Comparison of ENCODE assay signal across 8 cellular contexts in the genomic region with DNA sequence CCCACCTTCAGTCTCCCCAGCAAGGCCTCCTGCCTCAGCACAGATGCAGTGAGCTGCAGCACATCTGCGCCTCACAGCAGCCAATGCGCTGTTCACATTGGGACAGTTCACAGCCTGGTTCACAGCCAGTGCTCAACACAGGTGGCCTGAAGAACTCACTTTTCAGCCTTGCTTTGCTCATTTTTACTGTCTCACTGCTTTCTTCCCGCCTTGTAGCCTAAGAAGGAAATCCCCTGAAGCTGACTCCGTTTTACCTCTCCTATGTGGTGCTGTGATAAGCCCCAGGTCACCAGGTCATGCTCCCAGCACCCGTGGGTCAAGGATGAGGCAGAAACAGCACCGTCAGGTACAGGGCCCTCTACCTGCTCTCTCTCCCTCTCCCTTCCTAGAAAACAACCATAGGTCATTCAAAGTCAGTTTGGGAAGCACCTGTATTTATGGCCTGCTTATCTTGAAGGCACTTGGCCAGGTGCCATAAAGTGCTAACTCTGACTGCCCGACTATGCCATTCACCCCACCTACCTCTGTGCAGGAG. TPM values are rescaled to one million over a fixed set of nuclear protein-coding genes. Genes with fewer than 3 reads are reported as not detected.
DNase-seq lines count a peak whose midpoint lies in the region; ATAC-seq, FAIRE-seq and TF ChIP-seq lines count a peak whose summit lies in the region.

No MANE protein-coding gene starts in this region.

- no peak overlapping the region for H3K14ac ChIP-seq in neuronal stem cell (ENCODE audit: low read length)

- peak; percentile 16 for DNase-seq in GM12865 (ENCODE audit: low read depth)
- DNase-seq in neuronal stem cell (ENCODE audit: low spot score), result no peak
- no peak for DNase-seq in NK-92 treated with Interleukin-12 subunit alpha and Interleukin-12 subunit beta, amount 100 ng/mL, for 24 hours (lab: John Stamatoyannopoulos, UW)
- DNase-seq in H54 (ENCODE audit: insufficient read length, low spot score), result no peak
- DNase-seq in heart right ventricle, result no peak

- FAIRE-seq in H54 (lab: Jason Lieb, UNC), result no peak

- ATAC-seq in activated CD4-positive, CD25-positive, alpha-beta regulatory T cell treated with anti-CD3 and anti-CD28 coated beads, Interleukin-2, amount 50 U/mL, for 24 hours, result peak; percentile 42 to 47
- ATAC-seq in GM21786 (IDR thresholded peaks at IDR 0.05; ENCODE audit: unreplicated experiment) (no peak), heart right ventricle (no peak)

- no peak overlapping the region for H2BK15ac ChIP-seq in neuronal stem cell (ENCODE audit: low read length)

- no peak overlapping the region for H2AK5ac ChIP-seq in neuronal stem cell (ENCODE audit: low read depth, low read length)

- H3K27me3 ChIP-seq in duodenal mucosa (ENCODE audit: control insufficient read depth in 1 of 2, insufficient read depth in 2 of 2, low read length in 2 of 2), result no peaks in the 10 kb centered on the region
- H3K27me3 ChIP-seq in neuronal stem cell (ENCODE audit: control insufficient read depth in 3 of 3, insufficient read depth in 3 of 3, low read depth in 1 of 3, low read length in 3 of 3), result peaks cover 0 to 26% (median 21%) of the 10 kb centered on the region in 3 experiments
- H3K27me3 ChIP-seq in heart right ventricle, result peaks cover 0 to 50% (median 0%) of the 10 kb centered on the region in 7 donors

- H3K23ac ChIP-seq in neuronal stem cell (ENCODE audit: low read depth, low read length, poor library complexity), result peak overlapping the region; percentile 61

- no CpG with 5 or more reads among the region's 7 CpGs for WGBS in neuronal stem cell (ENCODE audit: extremely low coverage in 2 of 2, insufficient read length in 2 of 2, insufficient replicate concordance in 1 of 2), 2 donors
- 75 to 78% methylated on average over 7 of the region's 7 CpGs for WGBS in heart right ventricle, 2 donors

- H2BK12ac ChIP-seq in neuronal stem cell (ENCODE audit: low read length), result no peak overlapping the region

- H3K79me1 ChIP-seq in neuronal stem cell (ENCODE audit: low read depth, low read length), result no peaks in the 10 kb centered on the region

- H2BK120ac ChIP-seq in neuronal stem cell (ENCODE audit: low read depth, low read length), result no peak overlapping the region

- H3K4me3 ChIP-seq in GM12865 (ENCODE audit: low read depth, low read length) (no peak overlapping the region), duodenal mucosa (ENCODE audit: low read depth in 1 of 2, low read length in 2 of 2) (peak overlapping the region; percentile 72 to 82), neuronal stem cell (ENCODE audit: low read length in 2 of 2) (peak overlapping the region; percentile 7 to 19), heart right ventricle (peak overlapping the region in 3 of 10 donors; percentile 75 to 86 (median 76))

- H3K27ac ChIP-seq in duodenal mucosa (ENCODE audit: low read depth, low read length) (no peak overlapping the region), neuronal stem cell (replicated peaks; ENCODE audit: low read length) (no peak overlapping the region), heart right ventricle (no peak overlapping the region)

- no peak for TF ChIP-seq CTCF in GM12865 (IDR thresholded peaks at IDR 0.05; ENCODE audit: insufficient read depth, low read depth, low read length, missing control alignments)
- TF ChIP-seq CTCF in heart right ventricle (IDR thresholded peaks at IDR 0.05), result no peak

- H4K8ac ChIP-seq in neuronal stem cell (ENCODE audit: low read depth, low read length), result no peak overlapping the region

- H3K18ac ChIP-seq in neuronal stem cell (ENCODE audit: low read length), result no peak overlapping the region

- no peak overlapping the region for H2BK5ac ChIP-seq in neuronal stem cell (ENCODE audit: low read length)

- H3K4me1 ChIP-seq in duodenal mucosa (ENCODE audit: control insufficient read depth in 1 of 2, insufficient read depth in 2 of 2, low read length in 2 of 2) (peaks cover 39 to 50% of the 10 kb centered on the region in 2 donors), neuronal stem cell (ENCODE audit: control insufficient read depth in 2 of 2, insufficient read depth in 1 of 2, low read depth in 1 of 2, low read length in 2 of 2) (peaks cover 2 to 15% of the 10 kb centered on the region in 2 donors), heart right ventricle (peaks cover 0 to 40% (median 21%) of the 10 kb centered on the region in 9 donors)

- H3K4ac ChIP-seq in neuronal stem cell (ENCODE audit: low read length), result no peak overlapping the region

- no peak for TF ChIP-seq POLR2A in H54 (IDR thresholded peaks at IDR 0.05; ENCODE audit: low read depth, low read length)

- intact Hi-C loops in heart right ventricle (cut with DNase I), result loop anchor here in 2 of 10 donors (5.0 to 10.0 kb wide), 3 partner anchors 284 to 634 kb away; a partner anchor contains a TSS

- H3K9me3 ChIP-seq in duodenal mucosa (ENCODE audit: control insufficient read depth in 1 of 2, low read length in 2 of 2) (no peaks in the 10 kb centered on the region), neuronal stem cell (replicated peaks in 1 of 2; ENCODE audit: control insufficient read depth in 2 of 2, insufficient read depth in 1 of 2, low read depth in 1 of 2, low read length in 2 of 2) (no peaks in the 10 kb centered on the region), heart right ventricle (no peaks in the 10 kb centered on the region)

- H3K4me2 ChIP-seq in neuronal stem cell (ENCODE audit: insufficient read depth, low read length, poor library complexity, severe bottlenecking), result no peak overlapping the region

- H3K36me3 ChIP-seq in duodenal mucosa (ENCODE audit: control insufficient read depth in 1 of 2, insufficient read depth in 2 of 2, low read length in 2 of 2), result peaks cover 1 to 17% of the 10 kb centered on the region in 2 donors
- no peaks in the 10 kb centered on the region for H3K36me3 ChIP-seq in neuronal stem cell (replicated peaks in 1 of 2; ENCODE audit: control insufficient read depth in 2 of 2, insufficient read depth in 2 of 2, low read length in 2 of 2)
- peaks cover 0 to 7% (median 0%) of the 10 kb centered on the region in 9 donors for H3K36me3 ChIP-seq in heart right ventricle

- H2AFZ ChIP-seq in neuronal stem cell (ENCODE audit: low read length), result no peak overlapping the region

- H3K9ac ChIP-seq in duodenal mucosa (ENCODE audit: low read depth in 1 of 2, low read length in 2 of 2) (peak overlapping the region; percentile 4 to 87), neuronal stem cell (ENCODE audit: low read depth, low read length, poor library complexity) (no peak overlapping the region)

- no peak overlapping the region for H4K91ac ChIP-seq in neuronal stem cell (ENCODE audit: low read depth, low read length, poor library complexity)

RNA-seq across cellular contexts. Expression of a gene that starts 1.1 kb away (rescaled TPM):
- 0.36 TPM for polyA plus RNA-seq in neuronal stem cell (2013, experiment 1 of 2)
- 0.33 TPM for polyA plus RNA-seq in neuronal stem cell (2013, experiment 2 of 2)
- under 1 TPM; 0.13 to 0.58 (median 0.33) TPM for total RNA-seq in heart right ventricle
- under 1 TPM; 0.09 to 0.22 TPM for polyA plus RNA-seq in heart right ventricle

Comparison
In these comparisons a context has a peak if more than half of its experiments do, and no peak if none do; other contexts are left out.
1. ATAC-seq: peak in activated CD4-positive, CD25-positive, alpha-beta regulatory T cell treated with anti-CD3 and anti-CD28 coated beads, Interleukin-2, amount 50 U/mL, for 24 hours (2 of 2); none in GM21786 (single experiment) and heart right ventricle (0 of 8).